In the genomic region with DNA sequence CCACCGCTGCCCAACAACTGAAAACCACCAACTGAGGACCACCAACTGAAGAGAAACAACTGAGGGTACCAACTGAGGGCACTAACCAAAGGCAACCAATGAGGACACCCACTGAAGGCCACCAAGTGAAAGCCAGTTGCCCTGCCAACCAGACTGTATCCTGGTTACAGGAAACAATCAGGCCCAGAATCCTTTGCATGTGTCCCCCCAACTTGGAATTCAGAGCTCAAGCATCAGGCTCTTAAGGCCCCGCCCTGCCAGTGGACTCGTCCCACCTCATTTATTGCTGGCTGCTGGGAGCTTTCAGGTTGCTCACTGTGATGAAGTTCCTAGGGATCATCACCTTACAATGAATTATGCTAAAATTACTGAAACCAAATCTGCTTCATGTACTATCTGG, we compare ENCODE assay signal across 21 cellular contexts.
"Had no signal": no experiment of that assay in that cellular context is flagged by ENCODE, and none has a peak within 500 bp of the region (broad histone marks: within the 10 kb centered on the region; RNA-seq: fewer than 3 reads in every experiment).

No MANE protein-coding gene starts in this region.

- H3K27me3 Mint-ChIP-seq: type B pancreatic cell had no signal

- H3K36me3 ChIP-seq: lower lobe of right lung, neural progenitor cell, ovary, sigmoid colon, tibial artery had no signal

- H3K27ac Mint-ChIP-seq: mesothelial cell of epicardium; natural killer cell treated with Interleukin-12 subunit alpha and Interleukin-12 subunit beta and Interleukin-15 and Interleukin-18, amount 100 ng/mL, for 72 hours; neural progenitor cell; stimulated activated effector memory CD8-positive, alpha-beta T cell treated with anti-CD3 and anti-CD28 coated beads, Interleukin-12 subunit alpha, Interleukin-12 subunit beta, amount 100 ng/mL, for 72 hours; type B pancreatic cell had no signal

- H3K27ac ChIP-seq: coronary artery, lower lobe of right lung, neural progenitor cell, ovary, psoas muscle, sigmoid colon, testis, tibial artery had no signal

- H3K9me3 Mint-ChIP-seq: mesothelial cell of epicardium; naive B cell; natural killer cell treated with Interleukin-12 subunit alpha and Interleukin-12 subunit beta and Interleukin-15 and Interleukin-18, amount 100 ng/mL, for 72 hours; neural progenitor cell; stimulated activated effector memory CD8-positive, alpha-beta T cell treated with anti-CD3 and anti-CD28 coated beads, Interleukin-12 subunit alpha, Interleukin-12 subunit beta, amount 100 ng/mL, for 72 hours; type B pancreatic cell had no signal

- H3K9ac ChIP-seq: neural progenitor cell had no signal

- H3K4me3 ChIP-seq: coronary artery, lower lobe of right lung, mucosa of descending colon, neural progenitor cell, ovary, psoas muscle, sigmoid colon, testis, tibial artery had no signal

- DNase-seq: left ventricle myocardium superior; lower lobe of right lung; mucosa of descending colon; naive B cell; ovary; posterior cingulate gyrus; psoas muscle; right cardiac atrium; sigmoid colon; stimulated activated CD4-positive, alpha-beta T cell treated with anti-CD3 and anti-CD28 coated beads, Interleukin-2, amount 100 ng/mL, for 24 hours; stimulated activated CD4-positive, alpha-beta T cell treated with anti-CD3 and anti-CD28 coated beads, Interleukin-4, amount 100 ng/mL, for 24 hours; stimulated activated naive CD8-positive, alpha-beta T cell treated with anti-CD3 and anti-CD28 coated beads, Interleukin-15, Interleukin-2, amounts not matched to agents 100 U/mL and 50 U/mL, for 24 hours; substantia nigra; testis; tibial artery had no signal

- H3K36me3 Mint-ChIP-seq: mesothelial cell of epicardium; natural killer cell treated with Interleukin-12 subunit alpha and Interleukin-12 subunit beta and Interleukin-15 and Interleukin-18, amount 100 ng/mL, for 72 hours; neural progenitor cell; stimulated activated effector memory CD8-positive, alpha-beta T cell treated with anti-CD3 and anti-CD28 coated beads, Interleukin-12 subunit alpha, Interleukin-12 subunit beta, amount 100 ng/mL, for 72 hours; type B pancreatic cell had no signal

- H3K27me3 ChIP-seq: neural progenitor cell, ovary, sigmoid colon, testis, tibial artery had no signal

- H3K4me1 Mint-ChIP-seq: mesothelial cell of epicardium; naive B cell; neural progenitor cell; stimulated activated effector memory CD8-positive, alpha-beta T cell treated with anti-CD3 and anti-CD28 coated beads, Interleukin-12 subunit alpha, Interleukin-12 subunit beta, amount 100 ng/mL, for 72 hours had no signal

- H3K4me3 Mint-ChIP-seq: mesothelial cell of epicardium; naive B cell; natural killer cell treated with Interleukin-12 subunit alpha and Interleukin-12 subunit beta and Interleukin-15 and Interleukin-18, amount 100 ng/mL, for 72 hours; neural progenitor cell; stimulated activated effector memory CD8-positive, alpha-beta T cell treated with anti-CD3 and anti-CD28 coated beads, Interleukin-12 subunit alpha, Interleukin-12 subunit beta, amount 100 ng/mL, for 72 hours; type B pancreatic cell had no signal

- H3K4me1 ChIP-seq: lower lobe of right lung, neural progenitor cell, psoas muscle, sigmoid colon, testis, tibial artery had no signal

- ATAC-seq: left ventricle myocardium superior; lower lobe of right lung; mucosa of descending colon; right cardiac atrium; stimulated activated naive CD8-positive, alpha-beta T cell treated with anti-CD3 and anti-CD28 coated beads, Interleukin-15, Interleukin-2, amounts not matched to agents 100 U/mL and 50 U/mL, for 24 hours had no signal

- H3K4me2 ChIP-seq: neural progenitor cell had no signal
